15 cellular contexts compared by ENCODE assay signal in the genomic region with DNA sequence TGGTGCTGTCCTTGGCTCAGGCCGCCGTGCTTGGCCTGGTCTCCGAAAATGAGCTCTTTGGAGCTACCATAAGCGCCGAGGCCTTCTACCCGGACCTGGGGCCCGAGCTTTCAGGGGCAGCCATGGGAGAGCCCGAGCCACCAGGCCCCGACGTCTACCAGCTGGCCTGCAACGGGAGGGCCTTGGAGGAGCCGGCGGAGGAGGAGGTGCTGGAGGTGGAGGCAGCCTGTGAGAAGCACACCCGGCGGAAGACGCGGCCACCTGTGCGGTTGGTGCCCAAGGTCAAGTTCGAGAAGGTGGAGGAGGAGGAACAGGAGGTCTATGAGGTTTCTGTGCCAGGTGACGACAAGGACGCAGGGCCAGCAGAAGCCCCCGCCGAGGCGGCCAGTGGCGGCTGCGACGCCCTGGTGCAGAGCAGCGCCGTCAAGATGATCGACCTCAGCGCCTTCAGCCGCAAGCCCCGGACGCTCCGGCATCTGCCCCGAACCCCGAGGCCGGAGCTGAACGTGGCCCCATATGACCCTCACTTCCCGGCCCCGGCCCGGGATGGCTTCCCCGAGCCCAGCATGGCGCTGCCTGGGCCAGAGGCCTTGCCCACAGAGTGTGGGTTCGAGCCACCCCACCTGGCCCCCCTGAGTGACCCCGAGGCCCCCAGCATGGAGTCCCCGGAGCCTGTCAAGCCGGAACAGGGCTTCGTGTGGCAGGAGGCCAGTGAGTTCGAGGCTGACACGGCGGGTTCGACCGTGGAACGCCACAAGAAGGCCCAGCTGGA. TPM values are rescaled to one million over a fixed set of nuclear protein-coding genes. Genes with fewer than 3 reads are reported as not detected.
A peak's percentile ranks its signal among the peaks of the same experiment; 100 is the strongest.
DNase-seq lines count a peak whose midpoint lies in the region; ATAC-seq, FAIRE-seq and TF ChIP-seq lines count a peak whose summit lies in the region.
"Had no signal": no experiment of that assay in that cellular context is flagged by ENCODE, and none has a peak within 500 bp of the region (broad histone marks: within the 10 kb centered on the region; RNA-seq: fewer than 3 reads in every experiment).

No MANE protein-coding gene starts in this region.

- no peak for ATAC-seq in Right ventricle myocardium inferior
- peak; percentile 37 for ATAC-seq in body of pancreas
- ATAC-seq in pancreas, result peak in 3 of 4 donors; percentile 14 to 52 (median 44)
- ATAC-seq in upper lobe of left lung (ENCODE audit: low FRiP score in 2 of 2), result no peak
- no peak for ATAC-seq in GM19397 (IDR thresholded peaks at IDR 0.05; ENCODE audit: unreplicated experiment)
- ATAC-seq: Panc1 had no signal

- TF ChIP-seq CTCF in cardiac muscle cell (IDR thresholded peaks at IDR 0.05; ENCODE audit: low read depth, low read length) (no peak), body of pancreas (IDR thresholded peaks at IDR 0.05) (no peak), pancreas (IDR thresholded peaks at IDR 0.05) (no peak), upper lobe of left lung (IDR thresholded peaks at IDR 0.05) (no peak)

- TF ChIP-seq POLR2A in body of pancreas (IDR thresholded peaks at IDR 0.05), result peak in 2 of 3 donors; percentile 6 to 24
- no peak for TF ChIP-seq POLR2A in upper lobe of left lung (IDR thresholded peaks at IDR 0.05)

- intact Hi-C loops in Right ventricle myocardium inferior (cut with DNase I) (loop anchor here (5.0 kb wide), 2 partner anchors 155 to 305 kb away; partner anchors contain the start of gene ARPIN), body of pancreas (cut with DNase I) (no loop called here), pancreas (cut with DNase I) (loop anchor here in 1 of 3 donors (5.0 kb wide), 1 partner anchor 60 kb away; no protein-coding TSS in a partner anchor)

- H3K4me1 ChIP-seq in cardiac muscle cell (ENCODE audit: low read depth) (peaks cover 40% of the 10 kb centered on the region), body of pancreas (peaks cover 83% of the 10 kb centered on the region), pancreas (peaks cover 11 to 36% (median 15%) of the 10 kb centered on the region in 3 donors), upper lobe of left lung (peaks cover 43 to 64% (median 55%) of the 10 kb centered on the region in 4 donors)
- H3K4me1 ChIP-seq: HAP-1 had no signal

- H3K27ac ChIP-seq in cardiac muscle cell, result peak overlapping the region; percentile 22
- peak overlapping the region; percentile 84 to 93 (median 88) for H3K27ac ChIP-seq in body of pancreas
- H3K27ac ChIP-seq in pancreas, result peak overlapping the region in 3 of 4 donors; percentile 39 to 71 (median 58)
- peak overlapping the region; percentile 28 to 88 (median 72) for H3K27ac ChIP-seq in upper lobe of left lung

- no peaks in the 10 kb centered on the region for H3K27me3 ChIP-seq in cardiac muscle cell
- no peaks in the 10 kb centered on the region for H3K27me3 ChIP-seq in body of pancreas
- H3K27me3 ChIP-seq in pancreas, result no peaks in the 10 kb centered on the region
- no peaks in the 10 kb centered on the region for H3K27me3 ChIP-seq in upper lobe of left lung

- no peak for TF ChIP-seq EP300 in upper lobe of left lung (IDR thresholded peaks at IDR 0.05)

- FAIRE-seq in pancreas (lab: Jason Lieb, UNC), result no peak
- FAIRE-seq: A204.1, HTR-8/SVneo had no signal

- DNase-seq in cardiac muscle cell (ENCODE audit: low read depth in 1 of 2, low spot score in 1 of 2), result no peak
- DNase-seq in Right ventricle myocardium inferior (ENCODE audit: missing footprints), result no peak
- DNase-seq in body of pancreas, result peak; percentile 64 to 90 (median 88)
- DNase-seq in pancreas, result peak in 5 of 6 donors; percentile 70 to 91 (median 86)
- DNase-seq in upper lobe of left lung, result peak in 1 of 2 donors; percentile 82
- DNase-seq in pons (ENCODE audit: low spot score), result no peak
- no peak for DNase-seq in activated CD8-positive, alpha-beta memory T cell treated with anti-CD3 and anti-CD28 coated beads, Interleukin-2, amount 50 U/mL, for 48 hours
- DNase-seq: DMS79 treated with DMSO at 0.1 percent for 48 hours, NCI-H1694 treated with DMSO at 0.1 percent for 48 hours, Right ventricle myocardium superior had no signal

- H3K36me3 ChIP-seq in cardiac muscle cell (no peaks in the 10 kb centered on the region), body of pancreas (replicated peaks in 1 of 2; ENCODE audit: insufficient read depth in 1 of 2, low read depth in 2 of 2) (no peaks in the 10 kb centered on the region), pancreas (peaks cover 0 to 15% (median 4%) of the 10 kb centered on the region in 3 donors), upper lobe of left lung (peaks cover 5 to 20% (median 15%) of the 10 kb centered on the region in 4 donors)
- H3K36me3 ChIP-seq: HAP-1 had no signal

- no peaks in the 10 kb centered on the region for H3K9me3 ChIP-seq in cardiac muscle cell (ENCODE audit: low read depth)
- no peaks in the 10 kb centered on the region for H3K9me3 ChIP-seq in body of pancreas
- H3K9me3 ChIP-seq in pancreas, result no peaks in the 10 kb centered on the region
- H3K9me3 ChIP-seq in upper lobe of left lung, result no peaks in the 10 kb centered on the region
- H3K9me3 ChIP-seq: HAP-1 had no signal

- 40 to 73% methylated on average over 16 to 55 of the region's 55 CpGs for WGBS in body of pancreas, 2 donors
- WGBS in pancreas, 2 donors, result 43 to 51% methylated on average over 51 to 55 of the region's 55 CpGs
- 93 to 99% methylated on average over 36 to 45 of the region's 55 CpGs for WGBS in upper lobe of left lung, 2 donors

- no peak overlapping the region for H3K4me3 ChIP-seq in cardiac muscle cell
- no peak overlapping the region for H3K4me3 ChIP-seq in body of pancreas
- H3K4me3 ChIP-seq in pancreas, result no peak overlapping the region
- H3K4me3 ChIP-seq in upper lobe of left lung, result no peak overlapping the region
- H3K4me3 ChIP-seq: HAP-1 had no signal

RNA-seq across cellular contexts. Expression of gene IDH2, which starts 34.9 kb away (rescaled TPM):
- 392 and 406 TPM in 2 replicates for total RNA-seq in cardiac muscle cell
- 673 and 712 TPM in 2 replicates for polyA plus RNA-seq in cardiac muscle cell
- 1,173 TPM for total RNA-seq in Right ventricle myocardium inferior
- total RNA-seq in body of pancreas, result 10 to 100 TPM; 77.5 to 78.6 TPM
- 100 to 1,000 TPM; 107 to 128 (median 114) TPM for total RNA-seq in pancreas
- polyA plus RNA-seq in pancreas, result 10 to 100 TPM; 53.6 to 55.7 TPM
- 10 to 100 TPM; 41.5 to 72.1 (median 48.7) TPM for total RNA-seq in upper lobe of left lung

Comparison
In these comparisons a context has a peak if more than half of its experiments do, and no peak if none do; other contexts are left out.
1. DNase-seq: peak in body of pancreas (4 of 4) and pancreas (5 of 6); none in cardiac muscle cell (0 of 2), Right ventricle myocardium inferior (single experiment), pons (single experiment) and activated CD8-positive, alpha-beta memory T cell treated with anti-CD3 and anti-CD28 coated beads, Interleukin-2, amount 50 U/mL, for 48 hours (single experiment).
2. H3K27ac ChIP-seq: peak in every context shown above with its lines; median percentile 88 in body of pancreas; 72 in upper lobe of left lung; 58 in pancreas; 22 in cardiac muscle cell.
3. ATAC-seq: peak in body of pancreas (single experiment) and pancreas (3 of 4); none in Right ventricle myocardium inferior (single experiment), upper lobe of left lung (0 of 2) and GM19397 (single experiment).
4. POLR2A ChIP-seq: peak in body of pancreas (2 of 3); none in upper lobe of left lung (0 of 4).